Comparison of ENCODE assay signal across 15 cellular contexts in genomic region chr6:37576336-37576737, GRCh38.
A peak's percentile ranks its signal among the peaks of the same experiment; 100 is the strongest.
DNase-seq lines count a peak whose midpoint lies in the region; ATAC-seq and TF ChIP-seq lines count a peak whose summit lies in the region.
"Had no signal": no experiment of that assay in that cellular context is flagged by ENCODE, and none has a peak within 500 bp of the region (broad histone marks: within the 10 kb centered on the region; RNA-seq: fewer than 3 reads in every experiment).

No MANE protein-coding gene starts in this region.

- H3K27ac ChIP-seq in GM23248 (no peak overlapping the region), foreskin keratinocyte (no peak overlapping the region)
- H3K27ac ChIP-seq: thoracic aorta had no signal

- DNase-seq in A172 (ENCODE audit: low spot score) (peak; percentile 92), GM23248 (peak; percentile 85), foreskin keratinocyte (peak; percentile 75 to 88), cerebellar cortex (ENCODE audit: low spot score) (no peak), NCI-H526 (lab: John Stamatoyannopoulos, UW) (no peak), NOMO-1 (lab: John Stamatoyannopoulos, UW; ENCODE audit: unreplicated experiment in 2 of 2) (no peak)
- DNase-seq: activated CD8-positive, alpha-beta memory T cell treated with anti-CD3 and anti-CD28 coated beads for 24 hours; anterior cingulate cortex; BE2C; erythroblast; left cardiac atrium; NCI-H2081 had no signal

- H3K36me3 ChIP-seq in GM23248 (ENCODE audit: low read depth), result no peaks in the 10 kb centered on the region
- H3K36me3 ChIP-seq: BE2C, thoracic aorta had no signal

- H3K27me3 ChIP-seq in GM23248 (replicated peaks; ENCODE audit: insufficient read depth) (no peaks in the 10 kb centered on the region), foreskin keratinocyte (no peaks in the 10 kb centered on the region)
- H3K27me3 ChIP-seq: BE2C had no signal

- TF ChIP-seq CTCF in foreskin keratinocyte (conservative IDR thresholded peaks at IDR 0.05), result no peak

- H3K9ac ChIP-seq in GM23248, result no peak overlapping the region

- H3K79me2 ChIP-seq in GM23248 (ENCODE audit: insufficient read depth), result no peaks in the 10 kb centered on the region

- in situ Hi-C loops in GM23248 (cut with MboI), result no loop called here

- WGBS in GM23248 (ENCODE audit: low coverage in 1 of 2, low lambda C conversion rate in 2 of 2, missing lambda C conversion rate in 2 of 2), 2 experiments, result 69 to 75% methylated on average over 7 of the region's 7 CpGs

- no peaks in the 10 kb centered on the region for H3F3A ChIP-seq in GM23248 (ENCODE audit: insufficient read depth)

- H3K4me1 ChIP-seq in GM23248 (ENCODE audit: insufficient read depth) (peaks cover 9% of the 10 kb centered on the region), foreskin keratinocyte (peaks cover 19% of the 10 kb centered on the region)

- ATAC-seq in SK-N-SH treated with all-trans-retinoic acid at 6 μM for 48 hours (peak; percentile 81), foreskin keratinocyte (peak; percentile 89), GM21390 (IDR thresholded peaks at IDR 0.05; ENCODE audit: unreplicated experiment) (no peak)

- H3K9me3 ChIP-seq in GM23248 (ENCODE audit: low read depth), result no peaks in the 10 kb centered on the region
- H3K9me3 ChIP-seq: BE2C, thoracic aorta had no signal

- H3K4me3 ChIP-seq in GM23248, result no peak overlapping the region
- H3K4me3 ChIP-seq: thoracic aorta had no signal

- H3K4me2 ChIP-seq in GM23248 (ENCODE audit: unreplicated experiment), result no peak overlapping the region

- no peaks in the 10 kb centered on the region for H3K9me2 ChIP-seq in GM23248 (ENCODE audit: insufficient read depth)

- H4K20me1 ChIP-seq in GM23248 (ENCODE audit: insufficient read depth), result no peaks in the 10 kb centered on the region

- H2AFZ ChIP-seq in GM23248, result no peak overlapping the region

TF ChIP-seq in SK-N-SH treated with all-trans-retinoic acid at 6 μM for 48 hours, 23 proteins besides CTCF, POLR2A, EP300 and RAD21:
- no peak for TF ChIP-seq ZFP30 (CRISPR knock-in tag; IDR thresholded peaks at IDR 0.05)
- TF ChIP-seq ZNF565 (CRISPR knock-in tag; conservative IDR thresholded peaks at IDR 0.05; ENCODE audit: low read depth), result no peak
- TF ChIP-seq PPARA (CRISPR knock-in tag; IDR thresholded peaks at IDR 0.05; ENCODE audit: borderline replicate concordance), result no peak
- no peak for TF ChIP-seq ZC3H10 (CRISPR knock-in tag; IDR thresholded peaks at IDR 0.05)
- TF ChIP-seq RARB (CRISPR knock-in tag; IDR thresholded peaks at IDR 0.05), result no peak

Comparison
In these comparisons a context has a peak if more than half of its experiments do, and no peak if none do; other contexts are left out.
1. DNase-seq: peak in A172 (single experiment), GM23248 (single experiment) and foreskin keratinocyte (2 of 2); none in cerebellar cortex (single experiment), NCI-H526 (0 of 2) and NOMO-1 (0 of 2).